32 cellular contexts compared by ENCODE assay signal in the genomic region with DNA sequence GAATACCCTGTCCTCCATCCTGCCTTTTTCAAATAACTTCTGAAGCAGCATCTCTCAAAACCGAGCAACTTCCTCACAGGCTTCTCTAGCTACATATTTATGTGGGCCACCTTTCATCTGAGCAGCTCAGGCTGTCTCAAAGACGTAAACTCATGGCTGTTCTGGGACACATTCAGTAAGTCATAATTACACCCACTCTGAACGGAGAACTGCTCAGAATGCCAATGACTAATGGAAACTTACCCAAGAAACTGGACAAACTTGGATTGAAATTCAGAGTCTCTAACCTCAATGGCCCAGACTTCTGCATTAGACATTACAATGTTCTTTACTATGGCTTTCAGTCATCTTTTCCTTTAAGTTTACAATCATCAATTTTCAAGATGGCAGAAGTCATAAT.
A peak's percentile ranks its signal among the peaks of the same experiment; 100 is the strongest.
DNase-seq lines count a peak whose midpoint lies in the region; ATAC-seq and TF ChIP-seq lines count a peak whose summit lies in the region.
"Had no signal": no experiment of that assay in that cellular context is flagged by ENCODE, and none has a peak within 500 bp of the region (broad histone marks: within the 10 kb centered on the region; RNA-seq: fewer than 3 reads in every experiment).

No MANE protein-coding gene starts in this region.

- in situ Hi-C loops in mammary epithelial cell (cut with MboI; ENCODE audit: low sequenced_read_pairs in 2 of 2): no loop called here

- no peak for ATAC-seq in HG03045 (IDR thresholded peaks at IDR 0.05; ENCODE audit: unreplicated experiment)
- ATAC-seq: activated naive CD4-positive, alpha-beta T cell treated with anti-CD3 and anti-CD28 coated beads, Interleukin-2, amount 50 U/mL, for 72 hours; gastroesophageal sphincter; HepG2; right lobe of liver; stimulated activated memory B cell treated with anti-CD40 and anti-IgM and Interleukin-4, amounts not matched to agents 10 μg/mL and 1 μg/mL and 100 μg/mL, for 72 hours; upper lobe of right lung had no signal

- no peaks in the 10 kb centered on the region for H3K9me3 ChIP-seq in mammary epithelial cell (replicated peaks; ENCODE audit: insufficient read depth, low read length)
- H3K9me3 ChIP-seq: Caco-2, right lobe of liver, upper lobe of right lung had no signal

- no peak overlapping the region for H3K4me3 Mint-ChIP-seq in MCF 10A (ENCODE audit: unreplicated experiment)
- H3K4me3 Mint-ChIP-seq: CD14-positive monocyte; memory B cell; stimulated activated memory B cell treated with anti-CD40 and anti-IgM and Interleukin-4, amounts not matched to agents 10 μg/mL and 1 μg/mL and 100 μg/mL, for 72 hours had no signal

- no peaks in the 10 kb centered on the region for H3K79me2 ChIP-seq in mammary epithelial cell (ENCODE audit: insufficient read depth, low read length)

- no peak overlapping the region for H2AFZ ChIP-seq in mammary epithelial cell (ENCODE audit: low read depth, low read length)

- no peaks in the 10 kb centered on the region for H3K27me3 ChIP-seq in mammary epithelial cell (ENCODE audit: insufficient read depth, low read length)
- H3K27me3 ChIP-seq: gastroesophageal sphincter, right lobe of liver, upper lobe of right lung had no signal

- POLR2A ChIA-PET in MCF 10A (lab: Yijun Ruan, JAX): no interaction called here

- peaks cover 4% of the 10 kb centered on the region for H3K27me3 Mint-ChIP-seq in MCF 10A (ENCODE audit: insufficient read depth, unreplicated experiment)

- H3K36me3 Mint-ChIP-seq in MCF 10A (ENCODE audit: insufficient read depth, unreplicated experiment): no peaks in the 10 kb centered on the region
- H3K36me3 Mint-ChIP-seq: activated naive CD4-positive, alpha-beta T cell treated with anti-CD3 and anti-CD28 coated beads, Interleukin-2, amount 50 U/mL, for 72 hours; CD14-positive monocyte had no signal

- H3K36me3 ChIP-seq in mammary epithelial cell (ENCODE audit: insufficient read depth, low read length): no peaks in the 10 kb centered on the region
- H3K36me3 ChIP-seq: gastroesophageal sphincter, right lobe of liver, upper lobe of right lung, WERI-Rb-1 had no signal

- BruUV-seq in mammary epithelial cell (replicated peaks; lab: Mats Ljungman, UMichigan): no TSS peak
- BruUV-seq in MCF 10A (replicated peaks; lab: Mats Ljungman, UMichigan): no TSS peak

- CTCF ChIA-PET in mammary epithelial cell (lab: Charles Lee; ENCODE audit: low non-redundant PET) (no interaction called here), MCF 10A (lab: Yijun Ruan, JAX) (no interaction called here)

- intact Hi-C loops in mammary epithelial cell (cut with micrococcal nuclease) (no loop called here), MCF 10A (cut with micrococcal nuclease) (no loop called here)

- WGBS in mammary epithelial cell (ENCODE audit: low coverage, missing lambda C conversion rate): 64% methylated on average over 3 of the region's 3 CpGs

- H3K9me3 Mint-ChIP-seq in MCF 10A (ENCODE audit: unreplicated experiment): peaks cover 6% of the 10 kb centered on the region

- no peak for TF ChIP-seq CTCF in mammary epithelial cell (conservative IDR thresholded peaks at IDR 0.05 in 1 of 2, IDR thresholded peaks at IDR 0.05 in 1 of 2; ENCODE audit: extremely low read depth in 1 of 2, insufficient read depth in 1 of 2, low read depth in 1 of 2, low read length in 2 of 2)
- TF ChIP-seq CTCF in MCF 10A (IDR thresholded peaks at IDR 0.05; ENCODE audit: unreplicated experiment): no peak
- no peak for TF ChIP-seq CTCF in choroid plexus epithelial cell (conservative IDR thresholded peaks at IDR 0.05; ENCODE audit: low read depth, low read length)

- DNase-seq in mammary epithelial cell: peak; percentile 52
- DNase-seq in MCF 10A (ENCODE audit: unreplicated experiment): no peak
- peak; percentile 34 for DNase-seq in choroid plexus epithelial cell (ENCODE audit: low read depth)
- DNase-seq in myocyte (ENCODE audit: low read depth): peak; percentile 14
- DNase-seq in stimulated activated CD4-positive, alpha-beta T cell treated with anti-CD3 and anti-CD28 coated beads, Interleukin-2, amount 100 ng/mL, for 24 hours: no peak
- DNase-seq in NCI-H524 (lab: John Stamatoyannopoulos, UW): no peak
- DNase-seq in foreskin melanocyte: no peak
- DNase-seq: activated CD4-positive, alpha-beta T cell treated with anti-CD3 and anti-CD28 coated beads for 4 hours; activated CD8-positive, alpha-beta memory T cell treated with anti-CD3 and anti-CD28 coated beads for 24 hours; activated effector memory CD4-positive, alpha-beta T cell treated with Interleukin-2 at 50 U/mL for 16 hours; activated T-cell treated with anti-CD3 and anti-CD28 coated beads for 4 hours; anterior cingulate cortex; Caco-2; caudate nucleus; DMS53; hippocampal formation; NCI-H1048; NCI-H1694; NCI-H446; NCI-H82; right lobe of liver; T-helper 9 cell; upper lobe of right lung; WERI-Rb-1 had no signal

- no peak overlapping the region for H3K27ac ChIP-seq in mammary epithelial cell (ENCODE audit: insufficient read depth, low read depth, low read length)
- H3K27ac ChIP-seq: 22Rv1, gastroesophageal sphincter, right lobe of liver, upper lobe of right lung, WERI-Rb-1 had no signal

- dilution Hi-C loops in mammary epithelial cell (cut with HindIII; ENCODE audit: low sequenced_read_pairs): no loop called here

- H4K20me1 ChIP-seq in mammary epithelial cell (ENCODE audit: insufficient read depth, low read length): no peaks in the 10 kb centered on the region

- no peak overlapping the region for H3K9ac ChIP-seq in mammary epithelial cell (ENCODE audit: insufficient read depth, low read length)

- no peak overlapping the region for H3K27ac Mint-ChIP-seq in MCF 10A (ENCODE audit: low read depth, unreplicated experiment)
- H3K27ac Mint-ChIP-seq: activated naive CD4-positive, alpha-beta T cell treated with anti-CD3 and anti-CD28 coated beads, Interleukin-2, amount 50 U/mL, for 72 hours; CD14-positive monocyte; memory B cell; stimulated activated memory B cell treated with anti-CD40 and anti-IgM and Interleukin-4, amounts not matched to agents 10 μg/mL and 1 μg/mL and 100 μg/mL, for 72 hours had no signal

- peaks cover 5% of the 10 kb centered on the region for H3K4me1 ChIP-seq in mammary epithelial cell (ENCODE audit: insufficient read depth, low read length)
- H3K4me1 ChIP-seq: Caco-2, gastroesophageal sphincter, right lobe of liver, upper lobe of right lung had no signal

- no peak overlapping the region for H3K4me2 ChIP-seq in mammary epithelial cell (ENCODE audit: insufficient read depth, low read depth, low read length)

- H3K4me3 ChIP-seq in mammary epithelial cell (replicated peaks in 1 of 3; ENCODE audit: insufficient read depth in 1 of 3, low read depth in 2 of 3, low read length in 3 of 3) (no peak overlapping the region), choroid plexus epithelial cell (ENCODE audit: low read depth, low read length) (no peak overlapping the region)
- H3K4me3 ChIP-seq: gastroesophageal sphincter, right lobe of liver, upper lobe of right lung had no signal

- no peaks in the 10 kb centered on the region for H3K4me1 Mint-ChIP-seq in MCF 10A (ENCODE audit: insufficient read depth, unreplicated experiment)
- H3K4me1 Mint-ChIP-seq: CD14-positive monocyte; memory B cell; stimulated activated memory B cell treated with anti-CD40 and anti-IgM and Interleukin-4, amounts not matched to agents 10 μg/mL and 1 μg/mL and 100 μg/mL, for 72 hours had no signal

Comparison
In these comparisons a context has a peak if more than half of its experiments do, and no peak if none do; other contexts are left out.
1. DNase-seq: peak in mammary epithelial cell (single experiment), choroid plexus epithelial cell (single experiment) and myocyte (single experiment); none in MCF 10A (single experiment), stimulated activated CD4-positive, alpha-beta T cell treated with anti-CD3 and anti-CD28 coated beads, Interleukin-2, amount 100 ng/mL, for 24 hours (0 of 2), NCI-H524 (0 of 2) and foreskin melanocyte (single experiment).